Comparison of ENCODE assay signal across 1 cellular context in the genomic region with DNA sequence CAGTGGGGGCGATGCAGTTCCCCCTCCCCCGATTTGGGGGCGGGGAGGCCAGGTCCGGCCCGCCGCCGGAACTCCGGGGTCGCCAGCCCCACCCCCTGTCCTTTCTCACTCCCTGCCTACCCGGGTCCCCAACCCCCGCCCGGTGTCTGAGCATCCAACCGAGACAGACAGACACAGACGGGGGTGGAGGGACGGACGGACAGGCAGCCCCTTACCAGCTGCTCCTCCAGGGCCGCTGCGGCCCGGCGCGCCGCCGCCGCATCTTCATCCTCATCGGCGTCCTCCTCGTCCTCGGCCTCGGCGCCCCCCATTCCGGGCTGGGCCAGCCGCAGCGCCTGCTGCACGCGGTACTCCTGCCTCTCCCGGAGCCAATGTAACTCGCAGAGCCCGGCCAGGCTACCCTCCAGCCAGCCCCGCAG.
TF ChIP-seq lines count a peak whose summit lies in the region.

No MANE protein-coding gene starts in this region.

TF ChIP-seq in IMR-90, 13 proteins besides CTCF, POLR2A, EP300 and RAD21 (continued from another document):
- TF ChIP-seq MAFK (IDR thresholded peaks at IDR 0.05; ENCODE audit: low read depth, low read length) (no peak), RFX5 (IDR thresholded peaks at IDR 0.05; ENCODE audit: low read depth, low read length) (no peak), CHD1 (IDR thresholded peaks at IDR 0.05; ENCODE audit: low read depth, low read length) (no peak)
- TF ChIP-seq, protein P1, sequence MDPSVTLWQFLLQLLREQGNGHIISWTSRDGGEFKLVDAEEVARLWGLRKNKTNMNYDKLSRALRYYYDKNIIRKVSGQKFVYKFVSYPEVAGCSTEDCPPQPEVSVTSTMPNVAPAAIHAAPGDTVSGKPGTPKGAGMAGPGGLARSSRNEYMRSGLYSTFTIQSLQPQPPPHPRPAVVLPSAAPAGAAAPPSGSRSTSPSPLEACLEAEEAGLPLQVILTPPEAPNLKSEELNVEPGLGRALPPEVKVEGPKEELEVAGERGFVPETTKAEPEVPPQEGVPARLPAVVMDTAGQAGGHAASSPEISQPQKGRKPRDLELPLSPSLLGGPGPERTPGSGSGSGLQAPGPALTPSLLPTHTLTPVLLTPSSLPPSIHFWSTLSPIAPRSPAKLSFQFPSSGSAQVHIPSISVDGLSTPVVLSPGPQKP (IDR thresholded peaks at IDR 0.05; ENCODE audit: borderline replicate concordance, low read depth, low read length) = no peak
- TF ChIP-seq, protein P2, sequence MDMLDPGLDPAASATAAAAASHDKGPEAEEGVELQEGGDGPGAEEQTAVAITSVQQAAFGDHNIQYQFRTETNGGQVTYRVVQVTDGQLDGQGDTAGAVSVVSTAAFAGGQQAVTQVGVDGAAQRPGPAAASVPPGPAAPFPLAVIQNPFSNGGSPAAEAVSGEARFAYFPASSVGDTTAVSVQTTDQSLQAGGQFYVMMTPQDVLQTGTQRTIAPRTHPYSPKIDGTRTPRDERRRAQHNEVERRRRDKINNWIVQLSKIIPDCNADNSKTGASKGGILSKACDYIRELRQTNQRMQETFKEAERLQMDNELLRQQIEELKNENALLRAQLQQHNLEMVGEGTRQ (IDR thresholded peaks at IDR 0.05; ENCODE audit: low read depth, low read length) = no peak
